In genomic region chr4:73704314-73705055, GRCh38 we compare ENCODE assay signal across 8 cellular contexts. TPM values are rescaled to one million over a fixed set of nuclear protein-coding genes. Genes with fewer than 3 reads are reported as not detected.
DNase-seq lines count a peak whose midpoint lies in the region; ATAC-seq and TF ChIP-seq lines count a peak whose summit lies in the region.
"Had no signal": no experiment of that assay in that cellular context is flagged by ENCODE, and none has a peak within 500 bp of the region (broad histone marks: within the 10 kb centered on the region; RNA-seq: fewer than 3 reads in every experiment).

No MANE protein-coding gene starts in this region.

- no peaks in the 10 kb centered on the region for H3K36me3 Mint-ChIP-seq in GM23338 (ENCODE audit: low read depth)

- no peaks in the 10 kb centered on the region for H3K27me3 Mint-ChIP-seq in GM23338 (ENCODE audit: insufficient read depth, low read depth, poor library complexity)

- no peaks in the 10 kb centered on the region for H3K36me3 ChIP-seq in GM23338 (ENCODE audit: insufficient read depth)

- H3K79me2 ChIP-seq in GM23338 (replicated peaks; ENCODE audit: insufficient read depth): no peaks in the 10 kb centered on the region

- H3K27ac ChIP-seq in GM23338 (ENCODE audit: low read depth): peak overlapping the region; percentile 86

- H4K20me1 ChIP-seq in GM23338 (replicated peaks; ENCODE audit: insufficient read depth): no peaks in the 10 kb centered on the region

- H3K4me2 ChIP-seq in GM23338: peak overlapping the region; percentile 54

- WGBS in lower leg skin, 2 donors: 12 to 15% methylated on average over 9 of the region's 9 CpGs

- peaks cover 24% of the 10 kb centered on the region for H3K4me1 ChIP-seq in GM23338 (ENCODE audit: insufficient read depth)

- H3K4me1 Mint-ChIP-seq in GM23338: peaks cover 34% of the 10 kb centered on the region

- H3F3A ChIP-seq in GM23338 (replicated peaks; ENCODE audit: low read depth): no peaks in the 10 kb centered on the region

- no peaks in the 10 kb centered on the region for H3K9me3 Mint-ChIP-seq in GM23338

- no peak overlapping the region for H2AFZ ChIP-seq in GM23338

- H3K27ac Mint-ChIP-seq in GM23338: peak overlapping the region; percentile 95

- no peak for TF ChIP-seq CTCF in GM23338 (conservative IDR thresholded peaks at IDR 0.05; ENCODE audit: low read depth in 2 of 2)
- no peak for TF ChIP-seq CTCF in cardiac fibroblast (IDR thresholded peaks at IDR 0.05; ENCODE audit: low read depth, low read length)
- TF ChIP-seq CTCF in lower leg skin (IDR thresholded peaks at IDR 0.05): no peak

- intact Hi-C loops in lower leg skin (cut with DNase I; ENCODE audit: low total_unique reads): no loop called here

- H3K9me2 ChIP-seq in GM23338 (ENCODE audit: insufficient read depth): peaks cover 23% of the 10 kb centered on the region

- ATAC-seq in GM23338 (peak; percentile 49), HG02571 (IDR thresholded peaks at IDR 0.05; ENCODE audit: unreplicated experiment) (no peak), HG03442 (IDR thresholded peaks at IDR 0.05; ENCODE audit: unreplicated experiment) (no peak), HG03565 (IDR thresholded peaks at IDR 0.05; ENCODE audit: unreplicated experiment) (no peak)

- H3K4me3 Mint-ChIP-seq in GM23338: peak overlapping the region; percentile 35; the same call in 1 of the 3 replicates

- H3K4me3 ChIP-seq in GM23338: no peak overlapping the region
- no peak overlapping the region for H3K4me3 ChIP-seq in cardiac fibroblast (replicated peaks in 1 of 2; ENCODE audit: low read depth in 2 of 2, low read length in 2 of 2)
- H3K4me3 ChIP-seq in lower leg skin (ENCODE audit: low read depth, poor library complexity, severe bottlenecking): no peak overlapping the region

- DNase-seq in GM23338 (ENCODE audit: low spot score) (peak; percentile 17), NCI-H2196 treated with DMSO at 0.1 percent for 48 hours (lab: John Stamatoyannopoulos, UW; ENCODE audit: unreplicated experiment) (peak; percentile 48), cardiac fibroblast (ENCODE audit: low read depth in 2 of 2) (peak; percentile 99 to 100), lower leg skin (ENCODE audit: low spot score in 2 of 2) (peak; percentile 84 to 90)

- no peak for TF ChIP-seq POLR2A in lower leg skin (IDR thresholded peaks at IDR 0.05)

- H3K27me3 ChIP-seq in GM23338 (ENCODE audit: insufficient read depth): no peaks in the 10 kb centered on the region

TF ChIP-seq in GM23338, 12 proteins besides CTCF, POLR2A, EP300 and RAD21:
- peak; percentile 85 for TF ChIP-seq NANOG (IDR thresholded peaks at IDR 0.05; ENCODE audit: borderline replicate concordance)
- TF ChIP-seq EZH2phosphoT487 (IDR thresholded peaks at IDR 0.05; ENCODE audit: unreplicated experiment): no peak

RNA-seq across cellular contexts. Expression of gene CXCL8, which starts 35.9 kb away (rescaled TPM):
- total RNA-seq in GM23338 (2014; rRNA removed; shearing (Covaris generic)): not detected in 2 replicates
- polyA plus RNA-seq in GM23338 (2016; fragmentation: Nextera tagmentation; extraction: Ambion mirVana): 0.11 and 0.12 TPM in 2 replicates
- total RNA-seq in lower leg skin: 1 to 10 TPM in 1 of 4 donors, under 1 TPM in 1, not detected in 2; 0.86 to 1.2 TPM
- polyA plus RNA-seq: neural cell had no signal

Comparison
In these comparisons a context has a peak if more than half of its experiments do, and no peak if none do; other contexts are left out.
1. DNase-seq: peak in every context shown above with its lines; median percentile 100 in cardiac fibroblast; 87 in lower leg skin; 48 in NCI-H2196 treated with DMSO at 0.1 percent for 48 hours; 17 in GM23338.